ENCODE assay signal across 1 cellular context in genomic region chr22:46549971-46550641, GRCh38.
TF ChIP-seq lines count a peak whose summit lies in the region.

No MANE protein-coding gene starts in this region.

TF ChIP-seq in IMR-90, 13 proteins besides CTCF, POLR2A, EP300 and RAD21:
- TF ChIP-seq SMC3 (IDR thresholded peaks at IDR 0.05; ENCODE audit: low read depth, low read length) = no peak
- TF ChIP-seq CHD1 (IDR thresholded peaks at IDR 0.05; ENCODE audit: low read depth, low read length) = no peak
- no peak for TF ChIP-seq MAZ (IDR thresholded peaks at IDR 0.05; ENCODE audit: borderline replicate concordance, low read depth, low read length)
- no peak for TF ChIP-seq RCOR1 (IDR thresholded peaks at IDR 0.05; ENCODE audit: insufficient replicate concordance, low read length)
- no peak for TF ChIP-seq RFX5 (IDR thresholded peaks at IDR 0.05; ENCODE audit: low read depth, low read length)
- TF ChIP-seq FOS (IDR thresholded peaks at IDR 0.05; ENCODE audit: low read depth, low read length) = no peak
- no peak for TF ChIP-seq NFE2L2 (IDR thresholded peaks at IDR 0.05; ENCODE audit: low read depth, low read length)
- no peak for TF ChIP-seq MAFK (IDR thresholded peaks at IDR 0.05; ENCODE audit: low read depth, low read length)
- no peak for TF ChIP-seq BHLHE40 (IDR thresholded peaks at IDR 0.05; ENCODE audit: low read depth, low read length)
- no peak for TF ChIP-seq CEBPB (IDR thresholded peaks at IDR 0.05; ENCODE audit: low read depth, low read length)
- no peak for TF ChIP-seq MXI1 (IDR thresholded peaks at IDR 0.05; ENCODE audit: borderline replicate concordance, low read depth, low read length)
- no peak for TF ChIP-seq ELK1 (IDR thresholded peaks at IDR 0.05; ENCODE audit: borderline replicate concordance, low read depth, low read length)
- TF ChIP-seq USF2 (IDR thresholded peaks at IDR 0.05; ENCODE audit: low read depth, low read length) = no peak
